Comparison of ENCODE assay signal across 22 cellular contexts in the genomic region with DNA sequence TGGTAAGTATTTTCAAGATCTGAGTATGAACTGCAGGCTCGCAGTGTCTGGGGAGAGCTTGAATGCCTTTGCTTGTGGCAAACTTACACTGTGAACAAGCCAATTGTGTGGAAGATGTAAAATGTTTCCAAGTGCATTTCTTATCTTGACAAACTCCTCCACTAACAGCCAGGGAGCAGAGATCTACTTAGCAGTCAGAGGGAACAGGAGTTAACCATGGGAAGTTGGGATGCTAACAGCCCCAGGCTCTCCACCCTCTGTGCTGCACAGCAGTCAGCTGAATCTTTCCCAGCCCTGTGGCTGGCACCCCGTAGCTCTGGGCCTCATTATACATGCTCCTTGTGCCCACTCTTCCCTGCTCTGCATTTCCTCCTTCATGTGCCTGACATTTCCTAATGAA.
"Had no signal": no experiment of that assay in that cellular context is flagged by ENCODE, and none has a peak within 500 bp of the region (broad histone marks: within the 10 kb centered on the region; RNA-seq: fewer than 3 reads in every experiment).

No MANE protein-coding gene starts in this region.

- H3K27me3 ChIP-seq: thyroid gland, upper lobe of right lung had no signal

- H3K36me3 Mint-ChIP-seq: activated CD4-positive, alpha-beta memory T cell treated with anti-CD3 and anti-CD28 coated beads for 36 hours; activated naive CD8-positive, alpha-beta T cell treated with anti-CD3 and anti-CD28 coated beads for 36 hours; brain; immature natural killer cell; natural killer cell had no signal

- H3K9me3 Mint-ChIP-seq: activated CD4-positive, alpha-beta memory T cell treated with anti-CD3 and anti-CD28 coated beads for 36 hours; activated naive CD8-positive, alpha-beta T cell treated with anti-CD3 and anti-CD28 coated beads for 36 hours; dendritic cell treated with granulocyte-macrophage colony-stimulating factor and Interleukin-4, amounts not matched to agents 40 ng/mL and 50 ng/mL, for 4 days had no signal

- H3K27ac Mint-ChIP-seq: activated CD4-positive, alpha-beta memory T cell treated with anti-CD3 and anti-CD28 coated beads for 36 hours; activated naive CD8-positive, alpha-beta T cell treated with anti-CD3 and anti-CD28 coated beads for 36 hours; dendritic cell treated with granulocyte-macrophage colony-stimulating factor and Interleukin-4, amounts not matched to agents 40 ng/mL and 50 ng/mL, for 4 days; immature natural killer cell; natural killer cell; T-helper 17 cell had no signal

- ATAC-seq: natural killer cell; psoas muscle; stimulated activated naive CD8-positive, alpha-beta T cell treated with anti-CD3 and anti-CD28 coated beads, Interleukin-15, Interleukin-2, amounts not matched to agents 100 U/mL and 50 U/mL, for 24 hours; T-helper 17 cell had no signal

- H3K4me1 Mint-ChIP-seq: activated naive CD8-positive, alpha-beta T cell treated with anti-CD3 and anti-CD28 coated beads for 36 hours; immature natural killer cell; natural killer cell; T-helper 17 cell had no signal

- H3K4me3 Mint-ChIP-seq: activated CD4-positive, alpha-beta memory T cell treated with anti-CD3 and anti-CD28 coated beads for 36 hours; activated naive CD8-positive, alpha-beta T cell treated with anti-CD3 and anti-CD28 coated beads for 36 hours; brain; dendritic cell treated with granulocyte-macrophage colony-stimulating factor and Interleukin-4, amounts not matched to agents 40 ng/mL and 50 ng/mL, for 4 days; immature natural killer cell; natural killer cell; T-helper 17 cell had no signal

- H3K27ac ChIP-seq: left ventricle myocardium inferior, psoas muscle, thyroid gland, upper lobe of right lung had no signal

- H3K4me1 ChIP-seq: psoas muscle, thyroid gland, upper lobe of right lung had no signal

- H3K9me3 ChIP-seq: psoas muscle, thyroid gland, upper lobe of right lung had no signal

- H3K36me3 ChIP-seq: left ventricle myocardium inferior, thyroid gland, upper lobe of right lung had no signal

- H3K27me3 Mint-ChIP-seq: activated CD4-positive, alpha-beta memory T cell treated with anti-CD3 and anti-CD28 coated beads for 36 hours; activated naive CD8-positive, alpha-beta T cell treated with anti-CD3 and anti-CD28 coated beads for 36 hours; dendritic cell treated with granulocyte-macrophage colony-stimulating factor and Interleukin-4, amounts not matched to agents 40 ng/mL and 50 ng/mL, for 4 days; T-helper 17 cell had no signal

- DNase-seq: activated CD4-positive, alpha-beta memory T cell treated with anti-CD3 and anti-CD28 coated beads for 36 hours; activated CD4-positive, alpha-beta T cell treated with anti-CD3 and anti-CD28 coated beads for 48 hours; activated naive CD4-positive, alpha-beta T cell treated with Interleukin-2 at 50 U/mL for 16 hours; activated naive CD8-positive, alpha-beta T cell treated with anti-CD3 and anti-CD28 coated beads for 36 hours; activated T-cell treated with anti-CD3 and anti-CD28 coated beads, Interleukin-2, amount 50 U/mL, for 48 hours; effector CD4-positive, alpha-beta T cell; foreskin melanocyte; immature natural killer cell; kidney glomerular epithelial cell; left ventricle myocardium inferior; mammary epithelial cell; midbrain; natural killer cell; psoas muscle; right cardiac atrium; stimulated activated CD4-positive, alpha-beta T cell treated with anti-CD3 and anti-CD28 coated beads, Interleukin-4, amount 100 ng/mL, for 24 hours; stimulated activated naive CD8-positive, alpha-beta T cell treated with anti-CD3 and anti-CD28 coated beads, Interleukin-15, Interleukin-2, amounts not matched to agents 100 U/mL and 50 U/mL, for 24 hours; T-helper 17 cell; thyroid gland; upper lobe of right lung had no signal

- H3K4me3 ChIP-seq: left ventricle myocardium inferior, psoas muscle, thyroid gland, upper lobe of right lung had no signal
